ENCODE assay signal across 1 cellular context in the genomic region with DNA sequence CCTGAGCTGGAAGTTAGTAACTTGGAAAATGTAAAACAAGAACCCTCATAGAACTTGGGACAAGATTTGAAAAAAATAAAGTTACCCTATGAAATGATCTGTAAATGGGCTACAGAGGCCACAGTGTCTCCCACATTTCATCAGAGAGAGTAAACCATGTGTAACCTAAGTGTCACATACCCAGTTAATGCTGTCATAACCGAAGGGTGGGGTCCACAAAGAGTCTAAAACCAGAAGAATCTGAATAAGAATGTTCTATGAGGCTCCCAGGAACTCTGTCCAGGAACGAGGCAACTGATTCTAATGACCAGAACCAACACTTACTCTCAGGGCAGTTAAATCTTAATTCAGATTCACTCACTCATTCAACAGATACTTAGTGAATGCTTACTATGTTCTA.
TF ChIP-seq lines count a peak whose summit lies in the region.

No MANE protein-coding gene starts in this region.

TF ChIP-seq in HepG2, 621 proteins besides CTCF, POLR2A, EP300 and RAD21:
- TF ChIP-seq, protein P1, sequence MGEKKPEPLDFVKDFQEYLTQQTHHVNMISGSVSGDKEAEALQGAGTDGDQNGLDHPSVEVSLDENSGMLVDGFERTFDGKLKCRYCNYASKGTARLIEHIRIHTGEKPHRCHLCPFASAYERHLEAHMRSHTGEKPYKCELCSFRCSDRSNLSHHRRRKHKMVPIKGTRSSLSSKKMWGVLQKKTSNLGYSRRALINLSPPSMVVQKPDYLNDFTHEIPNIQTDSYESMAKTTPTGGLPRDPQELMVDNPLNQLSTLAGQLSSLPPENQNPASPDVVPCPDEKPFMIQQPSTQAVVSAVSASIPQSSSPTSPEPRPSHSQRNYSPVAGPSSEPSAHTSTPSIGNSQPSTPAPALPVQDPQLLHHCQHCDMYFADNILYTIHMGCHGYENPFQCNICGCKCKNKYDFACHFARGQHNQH (CRISPR knock-in tag; IDR thresholded peaks at IDR 0.05), result no peak
- TF ChIP-seq KLF16 (CRISPR knock-in tag; IDR thresholded peaks at IDR 0.05), result no peak
